In the genomic region with DNA sequence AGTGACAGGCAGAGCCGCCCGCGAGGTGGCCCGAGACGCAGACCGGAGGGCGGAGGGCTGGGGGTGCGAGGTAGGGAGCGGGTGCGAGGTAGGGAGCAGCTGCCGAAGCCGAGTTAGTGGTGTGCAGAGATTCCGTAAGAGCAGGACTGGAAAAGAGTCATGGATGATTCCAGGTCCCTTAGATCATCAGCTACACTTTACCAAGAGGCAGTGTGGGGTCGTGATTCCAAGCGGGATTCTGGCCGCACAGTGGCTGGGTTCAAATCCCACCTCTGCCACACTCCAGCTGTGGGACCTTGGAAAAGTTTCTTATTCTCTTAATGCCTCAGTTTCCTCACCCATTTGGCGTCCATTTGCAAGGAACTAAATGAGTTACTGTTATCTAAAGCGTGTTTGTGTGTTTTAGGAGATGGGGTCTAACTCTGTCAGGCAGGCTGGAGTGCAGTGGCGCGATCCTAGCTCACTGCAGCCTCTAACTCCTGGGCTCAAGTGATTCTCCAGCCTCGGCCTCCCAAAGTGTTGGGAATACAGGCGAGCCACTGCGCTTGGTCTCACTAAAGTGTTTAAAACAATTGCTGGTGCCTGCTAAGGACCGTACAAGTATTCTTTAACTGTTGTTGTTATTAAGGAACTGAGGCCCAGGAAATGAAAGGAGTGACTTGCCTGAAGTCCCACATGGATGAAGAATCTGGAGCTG, we compare ENCODE assay signal across 8 cellular contexts. TPM values are rescaled to one million over a fixed set of nuclear protein-coding genes. Genes with fewer than 3 reads are reported as not detected.
DNase-seq lines count a peak whose midpoint lies in the region; ATAC-seq and TF ChIP-seq lines count a peak whose summit lies in the region.

No MANE protein-coding gene starts in this region.

- H3K4me3 Mint-ChIP-seq in activated T-helper 2 cell treated with anti-CD3 and anti-CD28 coated beads, Interferon-gamma antibody, Interleukin-2, Interleukin-4, amounts not matched to agents 10 μg/mL and 5 μg/mL and 100 μg/mL, durations not matched to agents 14 hours and 24 hours and 36 hours (ENCODE audit: low read depth): peak overlapping the region; percentile 99
- H3K4me3 Mint-ChIP-seq in immature natural killer cell: peak overlapping the region; percentile 98 to 99 (median 99)
- H3K4me3 Mint-ChIP-seq in stimulated activated naive CD8-positive, alpha-beta T cell treated with anti-CD3 and anti-CD28 coated beads, Interleukin-15, amount 100 ng/mL, for 72 hours: peak overlapping the region; percentile 94 to 99

- no peak for TF ChIP-seq CTCF in HCT116 (IDR thresholded peaks at IDR 0.05 in 2 of 3, conservative IDR thresholded peaks at IDR 0.05 in 1 of 3; ENCODE audit: borderline replicate concordance in 1 of 3, insufficient read depth in 1 of 3, low read depth in 2 of 3, low read length in 2 of 3)

- peaks cover 18% of the 10 kb centered on the region for H3K36me3 Mint-ChIP-seq in activated T-helper 2 cell treated with anti-CD3 and anti-CD28 coated beads, Interferon-gamma antibody, Interleukin-2, Interleukin-4, amounts not matched to agents 10 μg/mL and 5 μg/mL and 100 μg/mL, durations not matched to agents 14 hours and 24 hours and 36 hours (ENCODE audit: low read depth)
- peaks cover 0 to 3% (median 0%) of the 10 kb centered on the region in 3 donors for H3K36me3 Mint-ChIP-seq in immature natural killer cell

- peak overlapping the region; percentile 95 for H3K27ac ChIP-seq in HCT116 (ENCODE audit: low read depth, low read length)

- no peaks in the 10 kb centered on the region for H3K27me3 Mint-ChIP-seq in activated T-helper 2 cell treated with anti-CD3 and anti-CD28 coated beads, Interferon-gamma antibody, Interleukin-2, Interleukin-4, amounts not matched to agents 10 μg/mL and 5 μg/mL and 100 μg/mL, durations not matched to agents 14 hours and 24 hours and 36 hours (ENCODE audit: low read depth)
- H3K27me3 Mint-ChIP-seq in immature natural killer cell (ENCODE audit: low read depth in 3 of 3): peaks cover 9 to 12% (median 10%) of the 10 kb centered on the region in 3 donors
- no peaks in the 10 kb centered on the region for H3K27me3 Mint-ChIP-seq in stimulated activated naive CD8-positive, alpha-beta T cell treated with anti-CD3 and anti-CD28 coated beads, Interleukin-15, amount 100 ng/mL, for 72 hours

- H3K4me2 ChIP-seq in HCT116 (ENCODE audit: low read length): peak overlapping the region; percentile 96

- CTCF ChIA-PET in HCT116 (lab: Charles Lee): no interaction called here

- peak overlapping the region; percentile 75 to 86 for H3K4me3 ChIP-seq in HCT116 (replicated peaks in 1 of 2; ENCODE audit: low read depth in 1 of 2, low read length in 2 of 2)

- peaks cover 4 to 20% of the 10 kb centered on the region in 2 experiments; a peak in 3 of 4 replicates for H3K4me1 ChIP-seq in HCT116 (ENCODE audit: control insufficient read depth in 1 of 2, insufficient read depth in 2 of 2, low read length in 2 of 2)

- H3K79me2 ChIP-seq in HCT116 (ENCODE audit: insufficient read depth, low read length): peaks cover 57% of the 10 kb centered on the region

- H3K27me3 ChIP-seq in HCT116 (ENCODE audit: insufficient read depth, low read length): no peaks in the 10 kb centered on the region

- intact Hi-C loops in HCT116 (cut with micrococcal nuclease): no loop called here
- intact Hi-C loops in activated T-helper 2 cell treated with anti-CD3 and anti-CD28 coated beads, Interferon-gamma antibody, Interleukin-2, Interleukin-4, amounts not matched to agents 10 μg/mL and 5 μg/mL and 100 μg/mL, durations not matched to agents 14 hours and 24 hours and 36 hours (cut with micrococcal nuclease): loop anchor here (2.0 to 5.0 kb wide), 2 partner anchors 295 to 317 kb away; partner anchors contain the start of genes MRPS33 and RAB19

- no peak for TF ChIP-seq POLR2A in HCT116 (IDR thresholded peaks at IDR 0.05; ENCODE audit: borderline replicate concordance, extremely low read depth, insufficient read depth, insufficient read length)

- POLR2A ChIA-PET in HCT116 (lab: Charles Lee): no interaction called here

- peaks cover 23% of the 10 kb centered on the region for H3K4me1 Mint-ChIP-seq in activated T-helper 2 cell treated with anti-CD3 and anti-CD28 coated beads, Interferon-gamma antibody, Interleukin-2, Interleukin-4, amounts not matched to agents 10 μg/mL and 5 μg/mL and 100 μg/mL, durations not matched to agents 14 hours and 24 hours and 36 hours (ENCODE audit: low read depth)
- peaks cover 44 to 63% of the 10 kb centered on the region in 2 donors for H3K4me1 Mint-ChIP-seq in immature natural killer cell
- H3K4me1 Mint-ChIP-seq in stimulated activated naive CD8-positive, alpha-beta T cell treated with anti-CD3 and anti-CD28 coated beads, Interleukin-15, amount 100 ng/mL, for 72 hours: peaks cover 49% of the 10 kb centered on the region

- TF ChIP-seq RAD21 in HCT116 (IDR thresholded peaks at IDR 0.05; ENCODE audit: low read depth): no peak

- DNase-seq in HCT116 (ENCODE audit: low read depth, low spot score) (no peak), immature natural killer cell (no peak), NCI-H1092 (lab: John Stamatoyannopoulos, UW) (no peak), SIG-M5 (lab: John Stamatoyannopoulos, UW) (no peak)
- DNase-seq in activated T-helper 2 cell treated with anti-CD3 and anti-CD28 coated beads, Interferon-gamma antibody, Interleukin-2, Interleukin-4, amounts not matched to agents 10 μg/mL and 5 μg/mL and 100 μg/mL, durations not matched to agents 14 hours and 24 hours and 36 hours (ENCODE audit: low spot score): no peak
- no peak for DNase-seq in stimulated activated naive CD8-positive, alpha-beta T cell treated with anti-CD3 and anti-CD28 coated beads, Interleukin-15, amount 100 ng/mL, for 72 hours
- DNase-seq in stimulated activated CD4-positive, alpha-beta T cell treated with anti-CD3 and anti-CD28 coated beads, Interleukin-12 subunit alpha, Interleukin-12 subunit beta, amount 100 ng/mL, for 4 hours: no peak

- no peak overlapping the region for H2AFZ ChIP-seq in HCT116 (ENCODE audit: low read depth, low read length, poor library complexity, severe bottlenecking)

- H3K27ac Mint-ChIP-seq in activated T-helper 2 cell treated with anti-CD3 and anti-CD28 coated beads, Interferon-gamma antibody, Interleukin-2, Interleukin-4, amounts not matched to agents 10 μg/mL and 5 μg/mL and 100 μg/mL, durations not matched to agents 14 hours and 24 hours and 36 hours: peak overlapping the region; percentile 99
- peak overlapping the region; percentile 97 to 99 (median 98) for H3K27ac Mint-ChIP-seq in immature natural killer cell
- H3K27ac Mint-ChIP-seq in stimulated activated naive CD8-positive, alpha-beta T cell treated with anti-CD3 and anti-CD28 coated beads, Interleukin-15, amount 100 ng/mL, for 72 hours: peak overlapping the region; percentile 95 to 97

- no peaks in the 10 kb centered on the region for H3K9me3 ChIP-seq in HCT116 (ENCODE audit: control insufficient read depth in 1 of 2, insufficient read depth in 1 of 2, low read depth in 1 of 2, low read length in 2 of 2)

- H3K36me3 ChIP-seq in HCT116 (ENCODE audit: control insufficient read depth in 1 of 2, insufficient read depth in 2 of 2, low read length in 2 of 2): peaks cover 0 to 4% of the 10 kb centered on the region in 2 experiments; a peak in 1 of 4 replicates

- peak overlapping the region; percentile 87 for H3K9ac ChIP-seq in HCT116 (ENCODE audit: low read length)

- RAD21 ChIA-PET in HCT116 (lab: Charles Lee; ENCODE audit: low non-redundant PET in 1 of 2, low total read pairs in 2 of 2, uncharacterized antibody in 2 of 2, unreplicated experiment in 2 of 2): no interaction called here

- no peaks in the 10 kb centered on the region for H3K9me3 Mint-ChIP-seq in activated T-helper 2 cell treated with anti-CD3 and anti-CD28 coated beads, Interferon-gamma antibody, Interleukin-2, Interleukin-4, amounts not matched to agents 10 μg/mL and 5 μg/mL and 100 μg/mL, durations not matched to agents 14 hours and 24 hours and 36 hours
- H3K9me3 Mint-ChIP-seq in immature natural killer cell: no peaks in the 10 kb centered on the region
- no peaks in the 10 kb centered on the region for H3K9me3 Mint-ChIP-seq in stimulated activated naive CD8-positive, alpha-beta T cell treated with anti-CD3 and anti-CD28 coated beads, Interleukin-15, amount 100 ng/mL, for 72 hours

- no peak for ATAC-seq in HCT116
- ATAC-seq in stimulated activated naive CD8-positive, alpha-beta T cell treated with anti-CD3 and anti-CD28 coated beads, Interleukin-15, amount 100 ng/mL, for 72 hours: no peak
- ATAC-seq in GM21528 (IDR thresholded peaks at IDR 0.05; ENCODE audit: low FRiP score, unreplicated experiment): no peak

- TSS peak; percentile 45 for BruUV-seq in HCT116 (replicated peaks; lab: Mats Ljungman, UMichigan)

- no peaks in the 10 kb centered on the region for H4K20me1 ChIP-seq in HCT116 (ENCODE audit: insufficient read depth)

- H3K9me2 ChIP-seq in HCT116 (ENCODE audit: insufficient read depth): no peaks in the 10 kb centered on the region

TF ChIP-seq in HCT116, 20 proteins besides CTCF, POLR2A, EP300 and RAD21 (continues in another document):
- TF ChIP-seq JUND (IDR thresholded peaks at IDR 0.05) (no peak), CEBPB (IDR thresholded peaks at IDR 0.05; ENCODE audit: low read depth) (no peak), SIN3A (IDR thresholded peaks at IDR 0.05; ENCODE audit: low read depth) (no peak; the same call in 1 of the 2 replicates), CBX3 (IDR thresholded peaks at IDR 0.05; ENCODE audit: low read depth) (no peak), ZFX (IDR thresholded peaks at IDR 0.05) (no peak)
- TF ChIP-seq, protein P1, sequence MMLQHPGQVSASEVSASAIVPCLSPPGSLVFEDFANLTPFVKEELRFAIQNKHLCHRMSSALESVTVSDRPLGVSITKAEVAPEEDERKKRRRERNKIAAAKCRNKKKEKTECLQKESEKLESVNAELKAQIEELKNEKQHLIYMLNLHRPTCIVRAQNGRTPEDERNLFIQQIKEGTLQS (IDR thresholded peaks at IDR 0.05): no peak

RNA-seq across cellular contexts. Expression of gene NDUFB2, which starts 1.1 kb away (rescaled TPM):
- total RNA-seq in HCT116 (2021; ENCODE audit: unreplicated experiment): 143 TPM
- 186 and 201 TPM in 2 replicates for polyA plus RNA-seq in HCT116 (2012)
- 172 and 178 TPM in 2 replicates for total RNA-seq in activated T-helper 2 cell treated with anti-CD3 and anti-CD28 coated beads, Interferon-gamma antibody, Interleukin-2, Interleukin-4, amounts not matched to agents 10 μg/mL and 5 μg/mL and 100 μg/mL, durations not matched to agents 14 hours and 24 hours and 36 hours
- 1,000 to 10,000 TPM in 1 of 3 donors, 100 to 1,000 TPM in 2; 742 to 1,051 (median 942) TPM for polyA plus RNA-seq in immature natural killer cell

RNA-seq across cellular contexts. Expression of gene ADCK2, which starts 24.9 kb away (rescaled TPM):
- 16.9 TPM for total RNA-seq in HCT116 (2021; ENCODE audit: unreplicated experiment)
- 23.2 and 25.1 TPM in 2 replicates for polyA plus RNA-seq in HCT116 (2012)
- 26.3 and 29.9 TPM in 2 replicates for total RNA-seq in activated T-helper 2 cell treated with anti-CD3 and anti-CD28 coated beads, Interferon-gamma antibody, Interleukin-2, Interleukin-4, amounts not matched to agents 10 μg/mL and 5 μg/mL and 100 μg/mL, durations not matched to agents 14 hours and 24 hours and 36 hours
- polyA plus RNA-seq in immature natural killer cell: 10 to 100 TPM; 27.8 to 37.1 (median 33.9) TPM

RNA-seq across cellular contexts. Expression of gene DENND2A, which starts 57.0 kb away (rescaled TPM):
- 0.12 TPM for total RNA-seq in HCT116 (2021; ENCODE audit: unreplicated experiment)
- 0.15 and 0.18 TPM in 2 replicates for polyA plus RNA-seq in HCT116 (2012)
- total RNA-seq in activated T-helper 2 cell treated with anti-CD3 and anti-CD28 coated beads, Interferon-gamma antibody, Interleukin-2, Interleukin-4, amounts not matched to agents 10 μg/mL and 5 μg/mL and 100 μg/mL, durations not matched to agents 14 hours and 24 hours and 36 hours: not detected in 2 replicates
- not detected for polyA plus RNA-seq in immature natural killer cell
